Comparison of ENCODE assay signal across 35 cellular contexts in the genomic region with DNA sequence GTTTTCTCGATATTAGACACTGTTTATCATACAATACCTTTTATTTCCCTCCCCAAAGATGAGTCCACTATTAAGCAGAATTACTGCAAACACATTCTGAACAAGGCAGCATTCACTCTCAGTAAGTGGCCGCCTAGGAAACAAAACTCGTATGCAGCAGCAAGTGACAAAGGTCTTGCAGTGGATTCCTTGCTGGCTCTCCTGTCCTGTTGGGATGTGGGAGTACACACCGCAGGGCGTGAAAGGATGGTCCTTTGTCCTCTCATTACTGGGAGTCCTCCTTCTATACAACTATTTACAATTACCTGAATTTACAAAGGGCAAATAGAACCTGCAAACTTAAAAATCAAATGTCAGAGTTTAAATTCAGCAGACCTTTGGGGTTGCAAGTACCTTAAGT. TPM values are rescaled to one million over a fixed set of nuclear protein-coding genes. Genes with fewer than 3 reads are reported as not detected.
"Had no signal": no experiment of that assay in that cellular context is flagged by ENCODE, and none has a peak within 500 bp of the region (broad histone marks: within the 10 kb centered on the region; RNA-seq: fewer than 3 reads in every experiment).

No MANE protein-coding gene starts in this region.

- H3K27me3 ChIP-seq: ascending aorta, breast epithelium, cardiac muscle cell, esophagus muscularis mucosa had no signal

- H3K36me3 Mint-ChIP-seq: activated naive CD4-positive, alpha-beta T cell treated with anti-CD3 and anti-CD28 coated beads, Interleukin-2, amount 10 ng/mL, durations not matched to agents 7 days and 5 days; activated naive CD4-positive, alpha-beta T cell treated with anti-CD3 and anti-CD28 coated beads, Interleukin-2, amount 50 U/mL, for 72 hours; activated naive CD8-positive, alpha-beta T cell treated with anti-CD3 and anti-CD28 coated beads, Interleukin-2, amount 10 ng/mL, durations not matched to agents 7 days and 5 days; brain; WTC11 had no signal

- H3K4me3 Mint-ChIP-seq: activated CD4-positive, alpha-beta memory T cell treated with anti-CD3 and anti-CD28 coated beads, Interleukin-2, amount 10 ng/mL, durations not matched to agents 7 days and 5 days; activated CD4-positive, alpha-beta T cell treated with anti-CD3 and anti-CD28 coated beads, Interleukin-2, amount 10 ng/mL, durations not matched to agents 7 days and 5 days; activated naive CD4-positive, alpha-beta T cell treated with anti-CD3 and anti-CD28 coated beads, Interleukin-2, amount 10 ng/mL, durations not matched to agents 7 days and 5 days; activated naive CD8-positive, alpha-beta T cell treated with anti-CD3 and anti-CD28 coated beads, Interleukin-2, amount 10 ng/mL, durations not matched to agents 7 days and 5 days; activated T-cell treated with anti-CD3 and anti-CD28 coated beads, Interleukin-2, amount 50 U/mL, for 24 hours; activated T-cell treated with anti-CD3 and anti-CD28 coated beads, Interleukin-2, amount 50 U/mL, for 72 hours; brain; central memory CD8-positive, alpha-beta T cell; dendritic cell treated with granulocyte-macrophage colony-stimulating factor and Interleukin-4, amounts not matched to agents 40 ng/mL and 50 ng/mL, for 4 days; effector memory CD8-positive, alpha-beta T cell; T-helper 17 cell; T-helper 2 cell treated with Interferon-gamma antibody and Interleukin-4, amounts not matched to agents 5 μg/mL and 100 μg/mL, for 36 hours; WTC11 had no signal

- H3K36me3 ChIP-seq: ascending aorta, breast epithelium, cardiac muscle cell, esophagus muscularis mucosa, gastrocnemius medialis, heart left ventricle had no signal

- ATAC-seq: activated naive CD4-positive, alpha-beta T cell treated with anti-CD3 and anti-CD28 coated beads, Interleukin-2, amount 50 U/mL, for 72 hours; activated T-cell treated with anti-CD3 and anti-CD28 coated beads, Interleukin-2, amount 50 U/mL, for 72 hours; effector memory CD8-positive, alpha-beta T cell; gastrocnemius medialis; T-helper 17 cell; WTC11 had no signal

- DNase-seq: activated CD4-positive, alpha-beta memory T cell treated with anti-CD3 and anti-CD28 coated beads, Interleukin-2, amount 10 ng/mL, durations not matched to agents 7 days and 5 days; activated CD4-positive, alpha-beta T cell treated with anti-CD3 and anti-CD28 coated beads for 1 hour; activated CD4-positive, alpha-beta T cell treated with anti-CD3 and anti-CD28 coated beads for 4 hours; activated CD4-positive, alpha-beta T cell treated with anti-CD3 and anti-CD28 coated beads, Interleukin-2, amount 10 ng/mL, durations not matched to agents 7 days and 5 days; activated CD4-positive, alpha-beta T cell treated with anti-CD3 and anti-CD28 coated beads, Interleukin-2, amount 50 U/mL, for 4 hours; activated CD8-positive, alpha-beta memory T cell treated with anti-CD3 and anti-CD28 coated beads, Interleukin-2, amount 50 U/mL, for 48 hours; activated gamma-delta T cell; activated naive CD4-positive, alpha-beta T cell; activated naive CD4-positive, alpha-beta T cell treated with anti-CD3 and anti-CD28 coated beads, Interleukin-2, amount 10 ng/mL, durations not matched to agents 7 days and 5 days; activated naive CD8-positive, alpha-beta T cell treated with anti-CD3 and anti-CD28 coated beads, Interleukin-2, amount 10 ng/mL, durations not matched to agents 7 days and 5 days; activated T-cell treated with anti-CD3 and anti-CD28 coated beads for 4 hours; activated T-cell treated with anti-CD3 and anti-CD28 coated beads, Interleukin-2, amount 50 U/mL, for 24 hours; activated T-cell treated with anti-CD3 and anti-CD28 coated beads, Interleukin-2, amount 50 U/mL, for 72 hours; dorsolateral prefrontal cortex; effector CD4-positive, alpha-beta T cell; effector memory CD8-positive, alpha-beta T cell; foreskin keratinocyte; gastrocnemius medialis; glutamatergic neuron; heart left ventricle; T-helper 1 cell; T-helper 17 cell; T1000 had no signal

- H3K4me1 Mint-ChIP-seq: activated CD4-positive, alpha-beta memory T cell treated with anti-CD3 and anti-CD28 coated beads, Interleukin-2, amount 10 ng/mL, durations not matched to agents 7 days and 5 days; activated CD4-positive, alpha-beta T cell treated with anti-CD3 and anti-CD28 coated beads, Interleukin-2, amount 10 ng/mL, durations not matched to agents 7 days and 5 days; activated naive CD4-positive, alpha-beta T cell treated with anti-CD3 and anti-CD28 coated beads, Interleukin-2, amount 10 ng/mL, durations not matched to agents 7 days and 5 days; activated naive CD8-positive, alpha-beta T cell treated with anti-CD3 and anti-CD28 coated beads, Interleukin-2, amount 10 ng/mL, durations not matched to agents 7 days and 5 days; central memory CD8-positive, alpha-beta T cell had no signal

- H3K27ac Mint-ChIP-seq: activated CD4-positive, alpha-beta memory T cell treated with anti-CD3 and anti-CD28 coated beads, Interleukin-2, amount 10 ng/mL, durations not matched to agents 7 days and 5 days; activated CD4-positive, alpha-beta T cell treated with anti-CD3 and anti-CD28 coated beads, Interleukin-2, amount 10 ng/mL, durations not matched to agents 7 days and 5 days; activated naive CD4-positive, alpha-beta T cell treated with anti-CD3 and anti-CD28 coated beads, Interleukin-2, amount 10 ng/mL, durations not matched to agents 7 days and 5 days; activated naive CD4-positive, alpha-beta T cell treated with anti-CD3 and anti-CD28 coated beads, Interleukin-2, amount 50 U/mL, for 72 hours; activated naive CD8-positive, alpha-beta T cell treated with anti-CD3 and anti-CD28 coated beads, Interleukin-2, amount 10 ng/mL, durations not matched to agents 7 days and 5 days; activated T-cell treated with anti-CD3 and anti-CD28 coated beads, Interleukin-2, amount 50 U/mL, for 24 hours; activated T-cell treated with anti-CD3 and anti-CD28 coated beads, Interleukin-2, amount 50 U/mL, for 72 hours; dendritic cell treated with granulocyte-macrophage colony-stimulating factor and Interleukin-4, amounts not matched to agents 40 ng/mL and 50 ng/mL, for 4 days; effector memory CD8-positive, alpha-beta T cell; T-helper 2 cell treated with Interferon-gamma antibody and Interleukin-4, amounts not matched to agents 5 μg/mL and 100 μg/mL, for 36 hours; WTC11 had no signal

- H3K27ac ChIP-seq: ascending aorta, breast epithelium, cardiac muscle cell, coronary artery, dorsolateral prefrontal cortex, esophagus muscularis mucosa, foreskin keratinocyte, gastrocnemius medialis, heart left ventricle had no signal

- H3K4me3 ChIP-seq: ascending aorta, breast epithelium, cardiac muscle cell, coronary artery, dorsolateral prefrontal cortex, esophagus muscularis mucosa, gastrocnemius medialis, heart left ventricle had no signal

- H3K9me3 ChIP-seq: ascending aorta, breast epithelium, esophagus muscularis mucosa, gastrocnemius medialis, heart left ventricle had no signal

- H3K4me1 ChIP-seq: ascending aorta, breast epithelium, foreskin keratinocyte, gastrocnemius medialis, heart left ventricle had no signal

- H3K9me3 Mint-ChIP-seq: activated CD4-positive, alpha-beta memory T cell treated with anti-CD3 and anti-CD28 coated beads, Interleukin-2, amount 10 ng/mL, durations not matched to agents 7 days and 5 days; activated CD4-positive, alpha-beta T cell treated with anti-CD3 and anti-CD28 coated beads, Interleukin-2, amount 10 ng/mL, durations not matched to agents 7 days and 5 days; activated naive CD4-positive, alpha-beta T cell treated with anti-CD3 and anti-CD28 coated beads, Interleukin-2, amount 10 ng/mL, durations not matched to agents 7 days and 5 days; activated naive CD4-positive, alpha-beta T cell treated with anti-CD3 and anti-CD28 coated beads, Interleukin-2, amount 50 U/mL, for 72 hours; activated naive CD8-positive, alpha-beta T cell treated with anti-CD3 and anti-CD28 coated beads, Interleukin-2, amount 10 ng/mL, durations not matched to agents 7 days and 5 days; activated T-cell treated with anti-CD3 and anti-CD28 coated beads, Interleukin-2, amount 50 U/mL, for 24 hours; activated T-cell treated with anti-CD3 and anti-CD28 coated beads, Interleukin-2, amount 50 U/mL, for 72 hours; central memory CD8-positive, alpha-beta T cell; dendritic cell treated with granulocyte-macrophage colony-stimulating factor and Interleukin-4, amounts not matched to agents 40 ng/mL and 50 ng/mL, for 4 days; effector memory CD8-positive, alpha-beta T cell; T-helper 2 cell treated with Interferon-gamma antibody and Interleukin-4, amounts not matched to agents 5 μg/mL and 100 μg/mL, for 36 hours had no signal

RNA-seq across cellular contexts. Expression of gene CTCFL, which starts 16.1 kb away (rescaled TPM):
- total RNA-seq: activated CD4-positive, alpha-beta memory T cell treated with anti-CD3 and anti-CD28 coated beads, Interleukin-2, amount 10 ng/mL, durations not matched to agents 7 days and 5 days; activated CD4-positive, alpha-beta T cell treated with anti-CD3 and anti-CD28 coated beads, Interleukin-2, amount 10 ng/mL, durations not matched to agents 7 days and 5 days; activated naive CD4-positive, alpha-beta T cell treated with anti-CD3 and anti-CD28 coated beads, Interleukin-2, amount 50 U/mL, for 72 hours; activated naive CD8-positive, alpha-beta T cell treated with anti-CD3 and anti-CD28 coated beads, Interleukin-2, amount 10 ng/mL, durations not matched to agents 7 days and 5 days; activated T-cell treated with anti-CD3 and anti-CD28 coated beads, Interleukin-2, amount 50 U/mL, for 72 hours; ascending aorta; breast epithelium; cerebellum; esophagus muscularis mucosa; foreskin keratinocyte; gastrocnemius medialis; heart left ventricle; T-helper 17 cell had no signal
- polyA plus RNA-seq: cardiac muscle cell, foreskin keratinocyte, heart left ventricle had no signal

RNA-seq across cellular contexts. Expression of gene PCK1, which starts 52.1 kb away (rescaled TPM):
- total RNA-seq: activated CD4-positive, alpha-beta memory T cell treated with anti-CD3 and anti-CD28 coated beads, Interleukin-2, amount 10 ng/mL, durations not matched to agents 7 days and 5 days; activated CD4-positive, alpha-beta T cell treated with anti-CD3 and anti-CD28 coated beads, Interleukin-2, amount 10 ng/mL, durations not matched to agents 7 days and 5 days; activated naive CD4-positive, alpha-beta T cell treated with anti-CD3 and anti-CD28 coated beads, Interleukin-2, amount 50 U/mL, for 72 hours; activated naive CD8-positive, alpha-beta T cell treated with anti-CD3 and anti-CD28 coated beads, Interleukin-2, amount 10 ng/mL, durations not matched to agents 7 days and 5 days; activated T-cell treated with anti-CD3 and anti-CD28 coated beads, Interleukin-2, amount 50 U/mL, for 72 hours; foreskin keratinocyte; T-helper 17 cell had no signal
- polyA plus RNA-seq: cardiac muscle cell, foreskin keratinocyte had no signal
